22 cellular contexts compared by ENCODE assay signal in the genomic region with DNA sequence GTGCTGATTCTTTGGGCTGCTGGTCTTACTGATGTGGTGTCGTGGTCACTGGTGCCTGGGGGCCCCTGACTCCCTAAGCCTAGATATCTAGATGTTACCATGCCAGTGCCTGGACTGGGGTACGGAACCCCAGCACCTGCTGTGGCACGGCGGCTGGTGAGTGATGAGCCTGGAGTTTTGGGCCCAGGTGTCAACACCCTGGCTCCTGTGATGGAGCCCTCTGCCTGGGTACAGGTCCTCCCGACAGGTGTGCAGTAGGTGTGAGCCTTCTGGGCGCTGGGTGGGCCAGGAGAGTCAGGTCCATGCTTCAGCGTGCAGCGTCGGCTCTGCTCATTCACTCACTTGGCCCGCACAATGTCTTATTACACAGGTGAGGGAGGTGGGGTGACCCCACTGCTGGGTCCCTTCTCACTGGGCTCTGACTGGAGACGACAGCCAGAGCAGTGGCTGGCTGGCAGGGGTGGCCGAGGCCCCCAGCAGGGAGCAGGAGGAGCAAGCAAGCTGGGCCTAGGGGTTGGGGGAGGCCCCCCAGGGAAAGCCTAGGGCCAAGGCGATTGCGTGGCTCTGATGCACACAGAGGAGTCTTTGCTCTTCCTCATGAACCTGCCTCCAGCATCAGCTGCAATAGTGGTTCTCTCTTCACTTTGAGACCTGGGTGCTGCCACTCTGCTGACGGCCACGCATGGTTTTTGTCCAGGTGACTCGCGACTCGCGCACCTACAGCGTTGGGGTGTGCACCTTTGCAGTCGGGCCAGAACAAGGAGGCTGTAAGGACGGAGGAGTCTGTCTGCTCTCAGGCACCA. TPM values are rescaled to one million over a fixed set of nuclear protein-coding genes. Genes with fewer than 3 reads are reported as not detected.
"Had no signal": no experiment of that assay in that cellular context is flagged by ENCODE, and none has a peak within 500 bp of the region (broad histone marks: within the 10 kb centered on the region; RNA-seq: fewer than 3 reads in every experiment).

No MANE protein-coding gene starts in this region.

- DNase-seq: activated CD4-positive, alpha-beta T cell treated with anti-CD3 and anti-CD28 coated beads for 4 hours; activated CD8-positive, alpha-beta memory T cell treated with anti-CD3 and anti-CD28 coated beads, Interleukin-2, amount 50 U/mL, for 4 hours; activated CD8-positive, alpha-beta T cell treated with anti-CD3 and anti-CD28 coated beads for 36 hours; activated effector memory CD4-positive, alpha-beta T cell treated with Interleukin-2 at 50 U/mL for 16 hours; activated naive CD4-positive, alpha-beta T cell treated with Interleukin-2 at 50 U/mL for 16 hours; activated naive CD8-positive, alpha-beta T cell treated with anti-CD3 and anti-CD28 coated beads, Interleukin-2, amount 50 U/mL, for 24 hours; amniotic stem cell; MG63; NCI-H1105 treated with DMSO at 0.1 percent for 48 hours; NCI-H1436 treated with DMSO at 0.1 percent for 48 hours; NCI-H187; NCI-H2081; NCI-H446; NCI-H524; Peyer's patch; SHP77; SW 1271 had no signal

- H3K4me1 ChIP-seq: Peyer's patch had no signal

- H3K27me3 ChIP-seq: MG63, Peyer's patch, SJSA1 had no signal

- H3K4me3 ChIP-seq: MG63, Peyer's patch, SJSA1 had no signal

- H3K9me3 ChIP-seq: MG63, Peyer's patch, SJSA1 had no signal

- FAIRE-seq: astrocyte had no signal

- ATAC-seq: activated CD4-positive, CD25-positive, alpha-beta regulatory T cell treated with anti-CD3 and anti-CD28 coated beads, Interleukin-2, amount 50 U/mL, for 24 hours; activated CD8-positive, alpha-beta T cell treated with anti-CD3 and anti-CD28 coated beads for 36 hours; activated naive CD4-positive, alpha-beta T cell treated with anti-CD3 and anti-CD28 coated beads, Interleukin-2, amount 50 U/mL, for 72 hours; activated naive CD8-positive, alpha-beta T cell treated with anti-CD3 and anti-CD28 coated beads, Interleukin-2, amount 50 U/mL, for 24 hours; SK-N-SH treated with all-trans-retinoic acid at 6 μM for 48 hours had no signal

- H3K27ac ChIP-seq: Peyer's patch had no signal

RNA-seq across cellular contexts. Expression of gene SLC22A1, which starts 42.5 kb away (rescaled TPM):
- total RNA-seq: SJSA1 had no signal
